ENCODE assay signal across 2 cellular contexts in genomic region chr5:124596595-124597388, GRCh38.
A peak's percentile ranks its signal among the peaks of the same experiment; 100 is the strongest.
TF ChIP-seq lines count a peak whose summit lies in the region.

No MANE protein-coding gene starts in this region.

TF ChIP-seq in K562, 482 proteins besides CTCF, POLR2A, EP300 and RAD21 (continued from another document and continues in another):
- TF ChIP-seq TFAP4 (CRISPR knock-in tag; IDR thresholded peaks at IDR 0.05; ENCODE audit: borderline replicate concordance) (peak; percentile 36; the same call in 1 of the 2 replicates), XRCC5 (IDR thresholded peaks at IDR 0.05; ENCODE audit: low read depth, low read length) (no peak), HMBOX1 (IDR thresholded peaks at IDR 0.05) (no peak), CHAMP1 (IDR thresholded peaks at IDR 0.05) (no peak), CEBPB (tag; IDR thresholded peaks at IDR 0.05) (no peak), E2F5 (CRISPR knock-in tag; IDR thresholded peaks at IDR 0.05) (no peak), ZC3H4 (CRISPR knock-in tag; IDR thresholded peaks at IDR 0.05; ENCODE audit: borderline replicate concordance) (no peak), KAT7 (CRISPR knock-in tag; IDR thresholded peaks at IDR 0.05; ENCODE audit: borderline replicate concordance) (no peak), PRMT5 (CRISPR knock-in tag; IDR thresholded peaks at IDR 0.05) (no peak), CBX2 (IDR thresholded peaks at IDR 0.05; ENCODE audit: insufficient read depth, low read length, poor library complexity, severe bottlenecking) (no peak), SPI1 (IDR thresholded peaks at IDR 0.05; ENCODE audit: borderline replicate concordance, low read depth, low read length) (no peak), MXD1 (CRISPR knock-in tag; IDR thresholded peaks at IDR 0.05; ENCODE audit: borderline replicate concordance, poor library complexity, severe bottlenecking) (no peak), SMARCA4 (IDR thresholded peaks at IDR 0.05) (peak; percentile 79), STAG1 (CRISPR knock-in tag; IDR thresholded peaks at IDR 0.05; ENCODE audit: borderline replicate concordance) (no peak), GABPA (tag; conservative IDR thresholded peaks at IDR 0.05; ENCODE audit: low read depth) (no peak), ZFX (CRISPR knock-in tag; IDR thresholded peaks at IDR 0.05) (no peak), FOXK1 (CRISPR knock-in tag; IDR thresholded peaks at IDR 0.05; ENCODE audit: borderline replicate concordance) (no peak), SNRNP70 (optimal IDR thresholded peaks at IDR 0.05; ENCODE audit: low read depth, low read length) (no peak), MEIS2 (IDR thresholded peaks at IDR 0.05; ENCODE audit: partially characterized antibody) (peak; percentile 87), PHF8 (IDR thresholded peaks at IDR 0.05; ENCODE audit: borderline replicate concordance, low read length) (no peak), ASH1L (IDR thresholded peaks at IDR 0.05; ENCODE audit: borderline replicate concordance, low read depth, partially characterized antibody) (no peak), ARID3A (IDR thresholded peaks at IDR 0.05; ENCODE audit: borderline replicate concordance, low read depth, low read length) (0 out of 2 replicates have a peak, but pooled peaks have one; percentile 12)

TF ChIP-seq in HepG2, 621 proteins besides CTCF, POLR2A, EP300 and RAD21 (continued from another document and continues in another):
- TF ChIP-seq HNF1A (IDR thresholded peaks at IDR 0.05; ENCODE audit: low read depth) (no peak), HNF1A (CRISPR knock-in tag; IDR thresholded peaks at IDR 0.05; ENCODE audit: borderline replicate concordance) (peak; percentile 53; the same call in 1 of the 2 replicates), ZNF646 (CRISPR knock-in tag; IDR thresholded peaks at IDR 0.05) (no peak), NR3C1 (CRISPR knock-in tag; IDR thresholded peaks at IDR 0.05) (no peak), ZFP1 (CRISPR knock-in tag; IDR thresholded peaks at IDR 0.05) (0 out of 2 replicates have a peak, but pooled peaks have one; percentile 44), NCOA5 (CRISPR knock-in tag; IDR thresholded peaks at IDR 0.05) (no peak), TCF7L2 (IDR thresholded peaks at IDR 0.05; ENCODE audit: low read depth, low read length) (no peak), RARA (CRISPR knock-in tag; IDR thresholded peaks at IDR 0.05) (peak; percentile 69), DRAP1 (CRISPR knock-in tag; IDR thresholded peaks at IDR 0.05) (0 out of 2 replicates have a peak, but pooled peaks have one; percentile 19), TCF7 (IDR thresholded peaks at IDR 0.05; ENCODE audit: low read depth) (peak; percentile 59; the same call in 1 of the 2 replicates), ZFAT (CRISPR knock-in tag; conservative IDR thresholded peaks at IDR 0.05) (no peak), HMG20A (CRISPR knock-in tag; IDR thresholded peaks at IDR 0.05; ENCODE audit: borderline replicate concordance) (peak; percentile 92), ZNF720 (CRISPR knock-in tag; IDR thresholded peaks at IDR 0.05) (no peak), NFE2L2 (IDR thresholded peaks at IDR 0.05; ENCODE audit: low read length) (peak; percentile 95), MIER3 (CRISPR knock-in tag; IDR thresholded peaks at IDR 0.05; ENCODE audit: borderline replicate concordance) (peak; percentile 57; the same call in 1 of the 2 replicates), MED1 (CRISPR knock-in tag; IDR thresholded peaks at IDR 0.05) (peak; percentile 73), ZNF788 (CRISPR knock-in tag; IDR thresholded peaks at IDR 0.05; ENCODE audit: borderline replicate concordance) (no peak), ZNF770 (CRISPR knock-in tag; IDR thresholded peaks at IDR 0.05) (peak; percentile 67), ZBTB8A (CRISPR knock-in tag; IDR thresholded peaks at IDR 0.05; ENCODE audit: borderline replicate concordance, low read depth) (no peak), HBP1 (CRISPR knock-in tag; IDR thresholded peaks at IDR 0.05; ENCODE audit: low read depth) (no peak), ZNF609 (CRISPR knock-in tag; IDR thresholded peaks at IDR 0.05; ENCODE audit: borderline replicate concordance) (peak; percentile 57; the same call in 1 of the 2 replicates), KLF9 (CRISPR knock-in tag; IDR thresholded peaks at IDR 0.05; ENCODE audit: low read depth) (no peak), MEF2D (CRISPR knock-in tag; IDR thresholded peaks at IDR 0.05) (no peak), ZNF510 (CRISPR knock-in tag; IDR thresholded peaks at IDR 0.05; ENCODE audit: low read depth) (no peak), ZBTB20 (CRISPR knock-in tag; IDR thresholded peaks at IDR 0.05; ENCODE audit: borderline replicate concordance, low read depth) (no peak)
